Comparison of ENCODE assay signal across 11 cellular contexts in genomic region chr22:42919199-42919598, GRCh38.
DNase-seq lines count a peak whose midpoint lies in the region; TF ChIP-seq lines count a peak whose summit lies in the region.
"Had no signal": no experiment of that assay in that cellular context is flagged by ENCODE, and none has a peak within 500 bp of the region (broad histone marks: within the 10 kb centered on the region; RNA-seq: fewer than 3 reads in every experiment).

No MANE protein-coding gene starts in this region.

- no peaks in the 10 kb centered on the region for H3K36me3 Mint-ChIP-seq in mesothelial cell of epicardium

- DNase-seq in NCI-H82 (lab: John Stamatoyannopoulos, UW) (peak; percentile 69), NCI-H82 treated with DMSO at 0.1 percent for 48 hours (lab: John Stamatoyannopoulos, UW; ENCODE audit: unreplicated experiment) (no peak), HCEC 1CT (peak; percentile 28), adipocyte (ENCODE audit: low read depth) (peak; percentile 45), mesothelial cell of epicardium (ENCODE audit: low spot score in 2 of 2, unreplicated experiment in 2 of 2) (no peak), SKM-1 (lab: John Stamatoyannopoulos, UW; ENCODE audit: unreplicated experiment) (no peak), occipital lobe (lab: John Stamatoyannopoulos, UW) (no peak), NCI-H1105 treated with DMSO at 0.1 percent for 48 hours (lab: John Stamatoyannopoulos, UW) (no peak)
- DNase-seq: foreskin melanocyte, NCI-H526 treated with DMSO at 0.1 percent for 48 hours, uterus had no signal

- H3K9me3 ChIP-seq in adipocyte (ENCODE audit: control insufficient read depth, low read length): no peaks in the 10 kb centered on the region
- H3K9me3 ChIP-seq: uterus had no signal

- no peak for TF ChIP-seq CTCF in mesothelial cell of epicardium (IDR thresholded peaks at IDR 0.05; ENCODE audit: unreplicated experiment)

- H3K4me3 Mint-ChIP-seq in mesothelial cell of epicardium: no peak overlapping the region

- H3K4me3 ChIP-seq in adipocyte (ENCODE audit: low read length): no peak overlapping the region
- H3K4me3 ChIP-seq: uterus had no signal

- H3K36me3 ChIP-seq in adipocyte (ENCODE audit: control insufficient read depth, insufficient read depth, low read length, severe bottlenecking): no peaks in the 10 kb centered on the region
- H3K36me3 ChIP-seq: uterus had no signal

- H3K4me1 ChIP-seq in adipocyte (ENCODE audit: control insufficient read depth, insufficient read depth, low read length): peaks cover 26% of the 10 kb centered on the region
- H3K4me1 ChIP-seq: uterus had no signal

- peaks cover 13% of the 10 kb centered on the region for H3K4me1 Mint-ChIP-seq in mesothelial cell of epicardium

- no peaks in the 10 kb centered on the region for H3K9me3 Mint-ChIP-seq in mesothelial cell of epicardium

- H3K9ac ChIP-seq in adipocyte (ENCODE audit: low read length): no peak overlapping the region

- no peaks in the 10 kb centered on the region for H3K27me3 ChIP-seq in adipocyte (replicated peaks; ENCODE audit: control insufficient read depth, insufficient read depth, low read length)
- H3K27me3 ChIP-seq: uterus had no signal

- H3K27me3 Mint-ChIP-seq in mesothelial cell of epicardium (ENCODE audit: low read depth): no peaks in the 10 kb centered on the region

- peak overlapping the region; percentile 9 for H3K27ac Mint-ChIP-seq in mesothelial cell of epicardium

Comparison
In these comparisons a context has a peak if more than half of its experiments do, and no peak if none do; other contexts are left out.
1. DNase-seq: peak in NCI-H82 (single experiment), HCEC 1CT (single experiment) and adipocyte (single experiment); none in NCI-H82 treated with DMSO at 0.1 percent for 48 hours (single experiment), mesothelial cell of epicardium (0 of 2), SKM-1 (single experiment), occipital lobe (single experiment) and NCI-H1105 treated with DMSO at 0.1 percent for 48 hours (single experiment).